13 cellular contexts compared by ENCODE assay signal in genomic region chr11:14583252-14584105, GRCh38.
DNase-seq lines count a peak whose midpoint lies in the region; ATAC-seq and TF ChIP-seq lines count a peak whose summit lies in the region.
"Had no signal": no experiment of that assay in that cellular context is flagged by ENCODE, and none has a peak within 500 bp of the region (broad histone marks: within the 10 kb centered on the region; RNA-seq: fewer than 3 reads in every experiment).

No MANE protein-coding gene starts in this region.

- no peaks in the 10 kb centered on the region for H3K36me3 ChIP-seq in hepatocyte (replicated peaks; ENCODE audit: insufficient read depth, low read depth)
- H3K36me3 ChIP-seq in stomach = no peaks in the 10 kb centered on the region

- peak overlapping the region; percentile 23 for H3K27ac Mint-ChIP-seq in activated T-helper 17 cell treated with anti-CD3 and anti-CD28 coated beads, Interleukin-2, amount 50 U/mL, for 72 hours
- no peak overlapping the region for H3K27ac Mint-ChIP-seq in activated CD4-positive, alpha-beta memory T cell treated with anti-CD3 and anti-CD28 coated beads, Interleukin-2, amount 10 ng/mL, durations not matched to agents 7 days and 5 days

- no peaks in the 10 kb centered on the region for H3K36me3 Mint-ChIP-seq in activated T-helper 17 cell treated with anti-CD3 and anti-CD28 coated beads, Interleukin-2, amount 50 U/mL, for 72 hours (ENCODE audit: low read depth)
- H3K36me3 Mint-ChIP-seq in activated CD4-positive, alpha-beta memory T cell treated with anti-CD3 and anti-CD28 coated beads, Interleukin-2, amount 10 ng/mL, durations not matched to agents 7 days and 5 days (ENCODE audit: low read depth) = peaks cover 54% of the 10 kb centered on the region

- DNase-seq in HuH-7 (ENCODE audit: low spot score) = peak; percentile 53
- peak; percentile 54 for DNase-seq in hepatocyte (ENCODE audit: low spot score)
- DNase-seq in stomach = peak; percentile 47
- no peak for DNase-seq in activated CD4-positive, alpha-beta memory T cell treated with anti-CD3 and anti-CD28 coated beads, Interleukin-2, amount 10 ng/mL, durations not matched to agents 7 days and 5 days
- DNase-seq in hepatic stellate cell (ENCODE audit: low spot score) = no peak
- DNase-seq: activated CD4-positive, alpha-beta T cell treated with anti-CD3 and anti-CD28 coated beads for 48 hours; COR-L47; H7; kidney glomerular epithelial cell; NCI-H1417; posterior cingulate gyrus had no signal

- CTCF ChIA-PET in activated CD4-positive, alpha-beta memory T cell treated with anti-CD3 and anti-CD28 coated beads, Interleukin-2, amount 10 ng/mL, durations not matched to agents 7 days and 5 days (lab: Charles Lee) = no interaction called here

- POLR2A ChIA-PET in activated CD4-positive, alpha-beta memory T cell treated with anti-CD3 and anti-CD28 coated beads, Interleukin-2, amount 10 ng/mL, durations not matched to agents 7 days and 5 days (lab: Charles Lee) = interaction anchor here (0.6 kb wide), 1 partner anchor 15 kb away, joined by 3 read pairs; no protein-coding TSS in a partner anchor

- H3K27me3 ChIP-seq in hepatocyte = no peaks in the 10 kb centered on the region
- H3K27me3 ChIP-seq in stomach = no peaks in the 10 kb centered on the region

- intact Hi-C loops in stomach (cut with DNase I; ENCODE audit: low total_unique reads) = no loop called here

- peak overlapping the region; percentile 61 for H3K4me2 ChIP-seq in hepatocyte

- H3K9me3 ChIP-seq in hepatocyte (ENCODE audit: low read depth) (no peaks in the 10 kb centered on the region), stomach (no peaks in the 10 kb centered on the region)

- no peak for ATAC-seq in activated T-helper 17 cell treated with anti-CD3 and anti-CD28 coated beads, Interleukin-2, amount 50 U/mL, for 72 hours (replicated peaks)
- no peak for ATAC-seq in GM18868 (IDR thresholded peaks at IDR 0.05; ENCODE audit: unreplicated experiment)

- H2AFZ ChIP-seq in hepatocyte = no peak overlapping the region

- H3K4me1 ChIP-seq in hepatocyte (ENCODE audit: insufficient read depth) (peaks cover 26% of the 10 kb centered on the region), stomach (peaks cover 0 to 34% (median 19%) of the 10 kb centered on the region in 4 donors)

- H4K20me1 ChIP-seq in hepatocyte (ENCODE audit: insufficient read depth, poor library complexity, severe bottlenecking) = no peaks in the 10 kb centered on the region

- H3K27ac ChIP-seq in hepatocyte (peak overlapping the region; percentile 75), stomach (peak overlapping the region; percentile 15 to 59 (median 51))

- no peaks in the 10 kb centered on the region for H3K9me2 ChIP-seq in hepatocyte (replicated peaks; ENCODE audit: insufficient read depth)

- no peak overlapping the region for H3K4me3 Mint-ChIP-seq in activated T-helper 17 cell treated with anti-CD3 and anti-CD28 coated beads, Interleukin-2, amount 50 U/mL, for 72 hours
- H3K4me3 Mint-ChIP-seq in activated CD4-positive, alpha-beta memory T cell treated with anti-CD3 and anti-CD28 coated beads, Interleukin-2, amount 10 ng/mL, durations not matched to agents 7 days and 5 days = no peak overlapping the region

- no peak for TF ChIP-seq POLR2A in stomach (IDR thresholded peaks at IDR 0.05)

- no peak overlapping the region for H3K4me3 ChIP-seq in hepatocyte
- no peak overlapping the region for H3K4me3 ChIP-seq in stomach

- H3K27me3 Mint-ChIP-seq in activated T-helper 17 cell treated with anti-CD3 and anti-CD28 coated beads, Interleukin-2, amount 50 U/mL, for 72 hours = no peaks in the 10 kb centered on the region
- no peaks in the 10 kb centered on the region for H3K27me3 Mint-ChIP-seq in activated CD4-positive, alpha-beta memory T cell treated with anti-CD3 and anti-CD28 coated beads, Interleukin-2, amount 10 ng/mL, durations not matched to agents 7 days and 5 days

- peaks cover 24% of the 10 kb centered on the region for H3K4me1 Mint-ChIP-seq in activated T-helper 17 cell treated with anti-CD3 and anti-CD28 coated beads, Interleukin-2, amount 50 U/mL, for 72 hours
- peaks cover 25% of the 10 kb centered on the region for H3K4me1 Mint-ChIP-seq in activated CD4-positive, alpha-beta memory T cell treated with anti-CD3 and anti-CD28 coated beads, Interleukin-2, amount 10 ng/mL, durations not matched to agents 7 days and 5 days

- WGBS in hepatocyte (ENCODE audit: low lambda C conversion rate, missing lambda C conversion rate) = 34% methylated on average over 9 of the region's 9 CpGs
- WGBS in stomach, 5 donors = 21 to 41% (median 31%) methylated on average over 9 of the region's 9 CpGs

- H3K9me3 Mint-ChIP-seq in activated T-helper 17 cell treated with anti-CD3 and anti-CD28 coated beads, Interleukin-2, amount 50 U/mL, for 72 hours = peaks cover 5% of the 10 kb centered on the region
- peaks cover 13% of the 10 kb centered on the region for H3K9me3 Mint-ChIP-seq in activated CD4-positive, alpha-beta memory T cell treated with anti-CD3 and anti-CD28 coated beads, Interleukin-2, amount 10 ng/mL, durations not matched to agents 7 days and 5 days

- no peak for TF ChIP-seq EP300 in stomach (IDR thresholded peaks at IDR 0.05)

- no peaks in the 10 kb centered on the region for H3K79me2 ChIP-seq in hepatocyte

- TF ChIP-seq CTCF in hepatocyte (IDR thresholded peaks at IDR 0.05; ENCODE audit: poor library complexity) (no peak), stomach (IDR thresholded peaks at IDR 0.05) (no peak)

Comparison
In these comparisons a context has a peak if more than half of its experiments do, and no peak if none do; other contexts are left out.
1. DNase-seq: peak in HuH-7 (single experiment), hepatocyte (single experiment) and stomach (single experiment); none in activated CD4-positive, alpha-beta memory T cell treated with anti-CD3 and anti-CD28 coated beads, Interleukin-2, amount 10 ng/mL, durations not matched to agents 7 days and 5 days (single experiment) and hepatic stellate cell (single experiment).